Comparison of ENCODE assay signal across 22 cellular contexts in genomic region chr1:177343445-177343844, GRCh38.
"Had no signal": no experiment of that assay in that cellular context is flagged by ENCODE, and none has a peak within 500 bp of the region (broad histone marks: within the 10 kb centered on the region; RNA-seq: fewer than 3 reads in every experiment).

No MANE protein-coding gene starts in this region.

- H3K36me3 ChIP-seq: gastroesophageal sphincter, heart left ventricle, left ventricle myocardium inferior, neural progenitor cell, spleen, thoracic aorta, upper lobe of right lung had no signal

- FAIRE-seq: kidney, TTC549 had no signal

- H3K36me3 Mint-ChIP-seq: neural progenitor cell; stimulated activated memory B cell treated with anti-CD40 and anti-IgM and Interleukin-4, amounts not matched to agents 10 μg/mL and 1 μg/mL and 100 μg/mL, for 72 hours had no signal

- H3K27ac Mint-ChIP-seq: activated CD8-positive, alpha-beta T cell treated with anti-CD3 and anti-CD28 coated beads for 36 hours; activated T-helper 2 cell treated with anti-CD3 and anti-CD28 coated beads, Interferon-gamma antibody, Interleukin-2, Interleukin-4, amounts not matched to agents 10 μg/mL and 5 μg/mL and 100 μg/mL, durations not matched to agents 14 hours and 24 hours and 36 hours; neural progenitor cell; stimulated activated memory B cell treated with anti-CD40 and anti-IgM and Interleukin-4, amounts not matched to agents 10 μg/mL and 1 μg/mL and 100 μg/mL, for 72 hours had no signal

- DNase-seq: activated CD4-positive, alpha-beta T cell treated with anti-CD3 and anti-CD28 coated beads for 48 hours; activated CD4-positive, CD25-positive, alpha-beta regulatory T cell; activated CD8-positive, alpha-beta T cell treated with anti-CD3 and anti-CD28 coated beads for 36 hours; activated naive CD4-positive, alpha-beta T cell treated with Interleukin-2 at 50 U/mL for 16 hours; activated T-cell treated with anti-CD3 and anti-CD28 coated beads, Interleukin-2, amount 50 U/mL, for 1 hour; body of pancreas; dorsolateral prefrontal cortex; heart left ventricle; kidney; left ventricle myocardium inferior; psoas muscle; spleen; stimulated activated CD4-positive, alpha-beta T cell treated with anti-CD3 and anti-CD28 coated beads, Interleukin-4, amount 100 ng/mL, for 4 hours; upper lobe of right lung had no signal

- H3K9ac ChIP-seq: neural progenitor cell had no signal

- H3K27ac ChIP-seq: body of pancreas, dorsolateral prefrontal cortex, epithelial cell of prostate, gastroesophageal sphincter, heart left ventricle, left ventricle myocardium inferior, neural progenitor cell, psoas muscle, spleen, thoracic aorta, upper lobe of right lung had no signal

- H2AFZ ChIP-seq: neural progenitor cell had no signal

- H3K4me1 ChIP-seq: gastroesophageal sphincter, heart left ventricle, left ventricle myocardium inferior, neural progenitor cell, psoas muscle, spleen, upper lobe of right lung had no signal

- H3K4me3 Mint-ChIP-seq: activated CD8-positive, alpha-beta T cell treated with anti-CD3 and anti-CD28 coated beads for 36 hours; neural progenitor cell; stimulated activated memory B cell treated with anti-CD40 and anti-IgM and Interleukin-4, amounts not matched to agents 10 μg/mL and 1 μg/mL and 100 μg/mL, for 72 hours had no signal

- ATAC-seq: activated CD8-positive, alpha-beta T cell treated with anti-CD3 and anti-CD28 coated beads for 36 hours; body of pancreas; gastroesophageal sphincter; heart left ventricle; psoas muscle; sciatic nerve; stimulated activated memory B cell treated with anti-CD40 and anti-IgM and Interleukin-4, amounts not matched to agents 10 μg/mL and 1 μg/mL and 100 μg/mL, for 72 hours; upper lobe of right lung had no signal

- H3K4me1 Mint-ChIP-seq: neural progenitor cell; stimulated activated memory B cell treated with anti-CD40 and anti-IgM and Interleukin-4, amounts not matched to agents 10 μg/mL and 1 μg/mL and 100 μg/mL, for 72 hours had no signal

- H3K27me3 ChIP-seq: body of pancreas, gastroesophageal sphincter, neural progenitor cell, upper lobe of right lung had no signal

- H3K4me3 ChIP-seq: body of pancreas, dorsolateral prefrontal cortex, gastroesophageal sphincter, heart left ventricle, left ventricle myocardium inferior, neural progenitor cell, psoas muscle, spleen, thoracic aorta, upper lobe of right lung had no signal

- H3K4me2 ChIP-seq: neural progenitor cell had no signal

- H3K27me3 Mint-ChIP-seq: activated CD8-positive, alpha-beta T cell treated with anti-CD3 and anti-CD28 coated beads for 36 hours; stimulated activated memory B cell treated with anti-CD40 and anti-IgM and Interleukin-4, amounts not matched to agents 10 μg/mL and 1 μg/mL and 100 μg/mL, for 72 hours had no signal

- H3K9me3 ChIP-seq: body of pancreas, gastroesophageal sphincter, heart left ventricle, left ventricle myocardium inferior, psoas muscle, spleen, thoracic aorta, upper lobe of right lung had no signal

- H3K9me3 Mint-ChIP-seq: activated CD8-positive, alpha-beta T cell treated with anti-CD3 and anti-CD28 coated beads for 36 hours; activated T-helper 2 cell treated with anti-CD3 and anti-CD28 coated beads, Interferon-gamma antibody, Interleukin-2, Interleukin-4, amounts not matched to agents 10 μg/mL and 5 μg/mL and 100 μg/mL, durations not matched to agents 14 hours and 24 hours and 36 hours; neural progenitor cell had no signal
